In genomic region chr10:89296227-89296648, GRCh38 we compare ENCODE assay signal across 9 cellular contexts. TPM values are rescaled to one million over a fixed set of nuclear protein-coding genes. Genes with fewer than 3 reads are reported as not detected.
DNase-seq lines count a peak whose midpoint lies in the region; ATAC-seq, FAIRE-seq and TF ChIP-seq lines count a peak whose summit lies in the region.
"Had no signal": no experiment of that assay in that cellular context is flagged by ENCODE, and none has a peak within 500 bp of the region (broad histone marks: within the 10 kb centered on the region; RNA-seq: fewer than 3 reads in every experiment).

No MANE protein-coding gene starts in this region.

- peaks cover 8% of the 10 kb centered on the region for H3K4me1 Mint-ChIP-seq in activated T-helper 17 cell treated with anti-CD3 and anti-CD28 coated beads, Interleukin-2, amount 50 U/mL, for 72 hours

- ATAC-seq in Panc1 (no peak), HG03025 (IDR thresholded peaks at IDR 0.05; ENCODE audit: low FRiP score, unreplicated experiment) (no peak), HG02870 (IDR thresholded peaks at IDR 0.05; ENCODE audit: unreplicated experiment) (no peak)
- no peak for ATAC-seq in activated T-helper 17 cell treated with anti-CD3 and anti-CD28 coated beads, Interleukin-2, amount 50 U/mL, for 72 hours (replicated peaks)

- CTCF ChIA-PET in Panc1 (lab: Charles Lee): no interaction called here

- H3K27ac ChIP-seq in Panc1 (ENCODE audit: low read length): peak overlapping the region; percentile 46; the same call in 1 of the 2 replicates

- in situ Hi-C loops in Panc1 (cut with HindIII; ENCODE audit: low pct_unique_long_range_greater_than_20kb, low sequenced_read_pairs): no loop called here

- H3K9me3 ChIP-seq in Panc1 (ENCODE audit: control insufficient read depth, insufficient read depth, low read depth, low read length) (peaks cover 8% of the 10 kb centered on the region; the same call in 1 of the 2 replicates), skeletal muscle satellite cell (replicated peaks; ENCODE audit: low read length) (no peaks in the 10 kb centered on the region)

- H3K4me3 ChIP-seq in Panc1 (ENCODE audit: low read depth in 2 of 2, low read length in 2 of 2) (no peak overlapping the region), foreskin fibroblast (ENCODE audit: low read depth in 1 of 2, low read length in 2 of 2) (no peak overlapping the region), skeletal muscle satellite cell (ENCODE audit: low read length) (no peak overlapping the region)

- no peaks in the 10 kb centered on the region for H3K9me3 Mint-ChIP-seq in activated T-helper 17 cell treated with anti-CD3 and anti-CD28 coated beads, Interleukin-2, amount 50 U/mL, for 72 hours

- H3K9ac ChIP-seq in skeletal muscle satellite cell (ENCODE audit: low read depth, low read length): peak overlapping the region; percentile 17

- H3K36me3 Mint-ChIP-seq in activated T-helper 17 cell treated with anti-CD3 and anti-CD28 coated beads, Interleukin-2, amount 50 U/mL, for 72 hours (ENCODE audit: low read depth): no peaks in the 10 kb centered on the region

- H3K27me3 ChIP-seq in Panc1 (ENCODE audit: control insufficient read depth, insufficient read depth, low read length) (no peaks in the 10 kb centered on the region), skeletal muscle satellite cell (ENCODE audit: control insufficient read depth, insufficient read depth, low read length) (no peaks in the 10 kb centered on the region)

- BruUV-seq in Panc1 (replicated peaks; lab: Mats Ljungman, UMichigan): no TSS peak

- H3K36me3 ChIP-seq in Panc1 (ENCODE audit: control insufficient read depth, insufficient read depth, low read length) (no peaks in the 10 kb centered on the region), skeletal muscle satellite cell (ENCODE audit: insufficient read depth, low read length) (no peaks in the 10 kb centered on the region)

- no peaks in the 10 kb centered on the region; the same call in 1 of the 2 replicates for H3K4me1 ChIP-seq in Panc1 (ENCODE audit: control insufficient read depth, insufficient read depth, low read length)
- H3K4me1 ChIP-seq in skeletal muscle satellite cell (ENCODE audit: control insufficient read depth, insufficient read depth, low read length): peaks cover 17% of the 10 kb centered on the region

- POLR2A ChIA-PET in Panc1 (lab: Charles Lee): no interaction called here

- DNase-seq in GM18507 (ENCODE audit: extremely low spot score, insufficient read length, low read depth): no peak
- DNase-seq in Panc1 (ENCODE audit: low read depth, low spot score): no peak
- peak; percentile 53 to 76 for DNase-seq in foreskin fibroblast
- no peak for DNase-seq in stimulated activated CD4-positive, alpha-beta T cell treated with anti-CD3 and anti-CD28 coated beads, Interleukin-2, amount 100 ng/mL, for 24 hours

- H3K27ac Mint-ChIP-seq in activated T-helper 17 cell treated with anti-CD3 and anti-CD28 coated beads, Interleukin-2, amount 50 U/mL, for 72 hours: no peak overlapping the region

- TF ChIP-seq CTCF in Panc1 (IDR thresholded peaks at IDR 0.05) (no peak), foreskin fibroblast (IDR thresholded peaks at IDR 0.05; ENCODE audit: low read depth, low read length) (no peak)

- intact Hi-C loops in Panc1 (cut with micrococcal nuclease; ENCODE audit: unreplicated experiment): no loop called here

- H3K27me3 Mint-ChIP-seq in activated T-helper 17 cell treated with anti-CD3 and anti-CD28 coated beads, Interleukin-2, amount 50 U/mL, for 72 hours: no peaks in the 10 kb centered on the region

- FAIRE-seq in GM18507 (lab: Jason Lieb, UNC): peak; percentile 83
- FAIRE-seq: TTC549 had no signal

- no peak overlapping the region for H3K4me3 Mint-ChIP-seq in activated T-helper 17 cell treated with anti-CD3 and anti-CD28 coated beads, Interleukin-2, amount 50 U/mL, for 72 hours

- H3K4me2 ChIP-seq in skeletal muscle satellite cell (ENCODE audit: low read length): peak overlapping the region; percentile 22

RNA-seq across cellular contexts. Expression of gene IFIT2, which starts 5.6 kb away (rescaled TPM):
- 31.6 TPM for total RNA-seq in Panc1 (2021; ENCODE audit: unreplicated experiment)
- polyA plus RNA-seq in Panc1 (2012; ENCODE audit: insufficient read length): 6.9 TPM
- total RNA-seq in skeletal muscle satellite cell (2012; rRNA removed): 2.0 and 3.0 TPM in 2 replicates
- total RNA-seq in activated T-helper 17 cell treated with anti-CD3 and anti-CD28 coated beads, Interleukin-2, amount 50 U/mL, for 72 hours: 1 to 10 TPM; 2.0 to 3.2 TPM

RNA-seq across cellular contexts. Expression of gene IFIT3, which starts 31.6 kb away (rescaled TPM):
- total RNA-seq in Panc1 (2021; ENCODE audit: unreplicated experiment): 29.8 TPM
- polyA plus RNA-seq in Panc1 (2012; ENCODE audit: insufficient read length): 5.2 TPM
- 8.7 and 13.7 TPM in 2 replicates for total RNA-seq in skeletal muscle satellite cell (2012; rRNA removed)
- 1 to 10 TPM; 2.5 to 4.3 TPM for total RNA-seq in activated T-helper 17 cell treated with anti-CD3 and anti-CD28 coated beads, Interleukin-2, amount 50 U/mL, for 72 hours

RNA-seq across cellular contexts. Expression of gene LIPA, which starts 44.7 kb away (rescaled TPM):
- 172 TPM for total RNA-seq in Panc1 (2021; ENCODE audit: unreplicated experiment)
- 69.3 TPM for polyA plus RNA-seq in Panc1 (2012; ENCODE audit: insufficient read length)
- total RNA-seq in skeletal muscle satellite cell (2012; rRNA removed): 55.7 and 71.2 TPM in 2 replicates
- 10 to 100 TPM; 26.4 to 68.5 TPM for total RNA-seq in activated T-helper 17 cell treated with anti-CD3 and anti-CD28 coated beads, Interleukin-2, amount 50 U/mL, for 72 hours

Comparison
In these comparisons a context has a peak if more than half of its experiments do, and no peak if none do; other contexts are left out.
1. DNase-seq: peak in foreskin fibroblast (2 of 2); none in GM18507 (single experiment), Panc1 (single experiment) and stimulated activated CD4-positive, alpha-beta T cell treated with anti-CD3 and anti-CD28 coated beads, Interleukin-2, amount 100 ng/mL, for 24 hours (0 of 2).